ENCODE assay signal across 8 cellular contexts in genomic region chr17:7687072-7687907, GRCh38. TPM values are rescaled to one million over a fixed set of nuclear protein-coding genes. Genes with fewer than 3 reads are reported as not detected.
DNase-seq lines count a peak whose midpoint lies in the region; ATAC-seq and TF ChIP-seq lines count a peak whose summit lies in the region.

TSS of gene TP53 (minus strand) at chr17:7687490. CDS start at chr17:7676594, 10,896 bp downstream.

- intact Hi-C loops in mammary epithelial cell (cut with micrococcal nuclease), result loop anchor here (2.0 to 5.0 kb wide), 6 partner anchors 148 to 560 kb away; partner anchors contain the start of genes CTC1, FGF11, KDM6B and PFAS

- H3K4me2 ChIP-seq in mammary epithelial cell (ENCODE audit: insufficient read depth, low read depth, low read length), result peak within 1 kb of the TSS; percentile 98

- BruUV-seq in mammary epithelial cell (replicated peaks; lab: Mats Ljungman, UMichigan), result TSS peak; percentile 71

- H3K27me3 ChIP-seq in WERI-Rb-1 (ENCODE audit: insufficient read depth, low read depth, severe bottlenecking) (no peaks in the 10 kb centered on the region), mammary epithelial cell (ENCODE audit: insufficient read depth, low read length) (no peaks in the 10 kb centered on the region), iPS-20b (ENCODE audit: insufficient read depth, low read length) (no peaks in the 10 kb centered on the region), skeletal muscle tissue (ENCODE audit: control insufficient read depth in 3 of 3, insufficient read depth in 3 of 3, low read length in 3 of 3) (no peaks in the 10 kb centered on the region)

- CTCF ChIA-PET in mammary epithelial cell (lab: Charles Lee; ENCODE audit: low non-redundant PET), result interaction anchor here (0.5 to 1.6 kb wide), 12 partner anchors 14 to 776 kb away, joined by 3 to 14 read pairs (median 4); no protein-coding TSS in a partner anchor

- in situ Hi-C loops in mammary epithelial cell (cut with MboI; ENCODE audit: low sequenced_read_pairs in 2 of 2), result loop anchor here in 1 of 2 donors (5.0 kb wide), 1 partner anchor 60 kb away; the partner anchor contains the start of gene SAT2

- DNase-seq in DMS 273 (lab: John Stamatoyannopoulos, UW; ENCODE audit: unreplicated experiment) (peak; percentile 94), NCI-H2227 treated with DMSO at 0.1 percent for 48 hours (lab: John Stamatoyannopoulos, UW) (peak; percentile 61), WERI-Rb-1 (peak; percentile 92), mammary epithelial cell (peak; percentile 92)

- peaks cover 24% of the 10 kb centered on the region for H3K4me1 ChIP-seq in mammary epithelial cell (ENCODE audit: insufficient read depth, low read length)
- peaks cover 15% of the 10 kb centered on the region for H3K4me1 ChIP-seq in iPS-20b (ENCODE audit: insufficient read depth, low read length)
- peaks cover 26 to 39% (median 31%) of the 10 kb centered on the region in 3 donors for H3K4me1 ChIP-seq in skeletal muscle tissue (ENCODE audit: control insufficient read depth in 3 of 3, insufficient read depth in 3 of 3, low read length in 3 of 3)

- dilution Hi-C loops in mammary epithelial cell (cut with HindIII; ENCODE audit: low sequenced_read_pairs), result loop anchor here (5.0 kb wide), 2 partner anchors 75 to 105 kb away; partner anchors contain the start of genes FXR2 and MPDU1

- H3K27ac ChIP-seq in WERI-Rb-1 (peak within 1 kb of the TSS; percentile 99), mammary epithelial cell (ENCODE audit: insufficient read depth, low read depth, low read length) (peak within 1 kb of the TSS; percentile 98), iPS-20b (ENCODE audit: low read length) (peak within 1 kb of the TSS; percentile 86), skeletal muscle tissue (ENCODE audit: low read depth, low read length) (peak within 1 kb of the TSS; percentile 96)

- no peaks in the 10 kb centered on the region for H4K20me1 ChIP-seq in mammary epithelial cell (ENCODE audit: insufficient read depth, low read length)

- H2AFZ ChIP-seq in mammary epithelial cell (ENCODE audit: low read depth, low read length), result peak within 1 kb of the TSS; percentile 93

- H3K36me3 ChIP-seq in WERI-Rb-1 (peaks cover 29% of the 10 kb centered on the region), mammary epithelial cell (ENCODE audit: insufficient read depth, low read length) (peaks cover 5% of the 10 kb centered on the region), iPS-20b (ENCODE audit: insufficient read depth, low read depth, low read length) (peaks cover 27% of the 10 kb centered on the region), skeletal muscle tissue (ENCODE audit: control insufficient read depth in 3 of 3, insufficient read depth in 3 of 3, low read length in 3 of 3) (peaks cover 0 to 7% (median 0%) of the 10 kb centered on the region in 3 donors)

- ATAC-seq in HG02885 (IDR thresholded peaks at IDR 0.05; ENCODE audit: poor library complexity, unreplicated experiment), result peak; percentile 37
- no peak for ATAC-seq in GM18498 (IDR thresholded peaks at IDR 0.05; ENCODE audit: unreplicated experiment)

- 0% methylated on average over 23 of the region's 30 CpGs for WGBS in mammary epithelial cell (ENCODE audit: low coverage, missing lambda C conversion rate)

- H3K9me3 ChIP-seq in WERI-Rb-1 (ENCODE audit: severe bottlenecking) (no peaks in the 10 kb centered on the region), mammary epithelial cell (replicated peaks; ENCODE audit: insufficient read depth, low read length) (no peaks in the 10 kb centered on the region), iPS-20b (ENCODE audit: insufficient read depth, low read depth, low read length) (no peaks in the 10 kb centered on the region), skeletal muscle tissue (ENCODE audit: control insufficient read depth in 3 of 3, low read length in 3 of 3) (no peaks in the 10 kb centered on the region)

- H3K9ac ChIP-seq in mammary epithelial cell (ENCODE audit: insufficient read depth, low read length) (peak within 1 kb of the TSS; percentile 99), iPS-20b (ENCODE audit: low read depth, low read length) (peak within 1 kb of the TSS; percentile 99), skeletal muscle tissue (ENCODE audit: low read depth in 1 of 3, low read length in 3 of 3) (peak within 1 kb of the TSS; percentile 96 to 99 (median 97))

- peaks cover 69% of the 10 kb centered on the region for H3K79me2 ChIP-seq in mammary epithelial cell (ENCODE audit: insufficient read depth, low read length)

- H3K4me3 ChIP-seq in WERI-Rb-1 (ENCODE audit: low read depth, low read length) (peak within 1 kb of the TSS; percentile 96), mammary epithelial cell (replicated peaks in 1 of 3; ENCODE audit: insufficient read depth in 1 of 3, low read depth in 2 of 3, low read length in 3 of 3) (peak within 1 kb of the TSS; percentile 79 to 100 (median 96)), iPS-20b (ENCODE audit: low read length) (peak within 1 kb of the TSS; percentile 97), skeletal muscle tissue (ENCODE audit: low read length in 3 of 3) (peak within 1 kb of the TSS; percentile 95 to 100 (median 97))

- TF ChIP-seq CTCF in WERI-Rb-1 (IDR thresholded peaks at IDR 0.05; ENCODE audit: low read depth, low read length) (no peak), mammary epithelial cell (conservative IDR thresholded peaks at IDR 0.05 in 1 of 2, IDR thresholded peaks at IDR 0.05 in 1 of 2; ENCODE audit: extremely low read depth in 1 of 2, insufficient read depth in 1 of 2, low read depth in 1 of 2, low read length in 2 of 2) (no peak)

RNA-seq across cellular contexts. Expression of gene TP53, which starts in this region (rescaled TPM):
- total RNA-seq in mammary epithelial cell (10 to 100 TPM; 63.0 to 89.3 TPM), skeletal muscle tissue (13.6 TPM)
- 60.3 TPM for polyA plus RNA-seq in mammary epithelial cell
- polyA minus RNA-seq in mammary epithelial cell, result 124 TPM
